ENCODE assay signal across 3 cellular contexts in the genomic region with DNA sequence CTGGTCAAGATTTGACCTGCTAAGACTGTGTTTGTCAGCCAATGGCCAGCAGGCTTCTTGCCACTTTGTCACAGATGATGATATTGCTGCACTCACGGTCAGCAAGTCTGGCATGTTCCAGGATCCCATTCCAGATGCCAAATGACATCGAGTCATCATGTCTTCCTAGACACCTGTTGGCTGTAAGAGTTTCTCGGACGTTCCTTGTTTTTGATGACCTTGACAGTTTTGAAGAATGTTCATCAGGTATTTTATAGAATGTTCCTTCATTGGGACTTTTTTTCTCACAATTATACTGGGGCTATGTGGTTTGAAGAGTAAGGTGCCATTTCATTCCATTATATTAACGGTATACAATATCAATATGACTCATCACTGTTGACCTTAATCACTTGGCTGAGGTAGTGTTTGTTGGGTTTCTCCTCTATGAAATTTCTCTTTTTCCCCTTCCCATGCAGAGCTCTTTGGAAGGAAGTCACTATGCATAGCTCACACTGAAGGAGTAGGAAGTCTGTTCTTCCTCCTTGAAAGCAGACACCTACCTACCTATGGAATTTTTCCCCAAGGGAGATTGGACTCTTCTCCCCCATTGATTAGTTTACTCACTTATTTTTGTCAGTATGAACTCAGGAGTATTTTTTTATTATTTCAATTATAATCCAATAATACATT.
TF ChIP-seq lines count a peak whose summit lies in the region.

No MANE protein-coding gene starts in this region.

TF ChIP-seq in A549, 52 proteins besides CTCF, POLR2A, EP300 and RAD21:
- TF ChIP-seq CHD2 (IDR thresholded peaks at IDR 0.05; ENCODE audit: low read length, partially characterized antibody) (no peak), FOSL2 (IDR thresholded peaks at IDR 0.05) (no peak), FOSL2 (CRISPR knock-in tag; IDR thresholded peaks at IDR 0.05) (peak; percentile 20; the same call in 1 of the 2 replicates), MAFK (IDR thresholded peaks at IDR 0.05; ENCODE audit: partially characterized antibody) (peak; percentile 88)

TF ChIP-seq in IMR-90, 13 proteins besides CTCF, POLR2A, EP300 and RAD21:
- TF ChIP-seq FOS (IDR thresholded peaks at IDR 0.05; ENCODE audit: low read depth, low read length) (no peak), RFX5 (IDR thresholded peaks at IDR 0.05; ENCODE audit: low read depth, low read length) (no peak), MAFK (IDR thresholded peaks at IDR 0.05; ENCODE audit: low read depth, low read length) (peak; percentile 71), RCOR1 (IDR thresholded peaks at IDR 0.05; ENCODE audit: insufficient replicate concordance, low read length) (no peak)

TF ChIP-seq in K562, 482 proteins besides CTCF, POLR2A, EP300 and RAD21:
- TF ChIP-seq ZNF3 (CRISPR knock-in tag; IDR thresholded peaks at IDR 0.05) (no peak), MAFF (IDR thresholded peaks at IDR 0.05; ENCODE audit: low read length) (peak; percentile 45; the same call in 1 of the 2 replicates), RFX5 (IDR thresholded peaks at IDR 0.05; ENCODE audit: low read depth, low read length) (no peak), ARID2 (IDR thresholded peaks at IDR 0.05) (no peak), C11orf30 (IDR thresholded peaks at IDR 0.05; ENCODE audit: low read depth) (peak; percentile 43; the same call in 1 of the 2 replicates), ZNF316 (IDR thresholded peaks at IDR 0.05) (peak; percentile 76), MAFG (tag; conservative IDR thresholded peaks at IDR 0.05) (peak; percentile 19; the same call in 1 of the 2 replicates)
